Comparison of ENCODE assay signal across 34 cellular contexts in genomic region chr20:31780839-31781238, GRCh38.
"Had no signal": no experiment of that assay in that cellular context is flagged by ENCODE, and none has a peak within 500 bp of the region (broad histone marks: within the 10 kb centered on the region; RNA-seq: fewer than 3 reads in every experiment).

No MANE protein-coding gene starts in this region.

- H3K27me3 ChIP-seq: MG63 had no signal

- DNase-seq: Kasumi-1, MG63, MM.1S, MV-4-11, NCI-H1048, NCI-H1092, NCI-H1092 treated with DMSO at 0.1 percent for 48 hours, NCI-H1105, NCI-H1105 treated with DMSO at 0.1 percent for 48 hours, NCI-H1417, NCI-H1417 treated with DMSO at 0.1 percent for 48 hours, NCI-H1436, NCI-H146, NCI-H1694, NCI-H1694 treated with DMSO at 0.1 percent for 48 hours, NCI-H187, NCI-H187 treated with DMSO at 0.1 percent for 48 hours, NCI-H1930, NCI-H2029, NCI-H2029 treated with DMSO at 0.1 percent for 48 hours, NCI-H2081, NCI-H2081 treated with DMSO at 0.1 percent for 48 hours, NCI-H2107, NCI-H2171, NCI-H2171 treated with DMSO at 0.1 percent for 48 hours, NCI-H2227 treated with DMSO at 0.1 percent for 48 hours, NCI-H226, NCI-H345, NCI-H446, NCI-H446 treated with DMSO at 0.1 percent for 48 hours, NCI-H510A, NCI-H510A treated with DMSO at 0.1 percent for 48 hours, NCI-H524 had no signal

- H3K4me2 ChIP-seq: KMS-11 had no signal

- H3K9ac ChIP-seq: KMS-11 had no signal

- H3K4me3 ChIP-seq: MG63 had no signal

- H3K27ac ChIP-seq: KMS-11 had no signal

- H3K9me3 ChIP-seq: MG63 had no signal
